In the genomic region with DNA sequence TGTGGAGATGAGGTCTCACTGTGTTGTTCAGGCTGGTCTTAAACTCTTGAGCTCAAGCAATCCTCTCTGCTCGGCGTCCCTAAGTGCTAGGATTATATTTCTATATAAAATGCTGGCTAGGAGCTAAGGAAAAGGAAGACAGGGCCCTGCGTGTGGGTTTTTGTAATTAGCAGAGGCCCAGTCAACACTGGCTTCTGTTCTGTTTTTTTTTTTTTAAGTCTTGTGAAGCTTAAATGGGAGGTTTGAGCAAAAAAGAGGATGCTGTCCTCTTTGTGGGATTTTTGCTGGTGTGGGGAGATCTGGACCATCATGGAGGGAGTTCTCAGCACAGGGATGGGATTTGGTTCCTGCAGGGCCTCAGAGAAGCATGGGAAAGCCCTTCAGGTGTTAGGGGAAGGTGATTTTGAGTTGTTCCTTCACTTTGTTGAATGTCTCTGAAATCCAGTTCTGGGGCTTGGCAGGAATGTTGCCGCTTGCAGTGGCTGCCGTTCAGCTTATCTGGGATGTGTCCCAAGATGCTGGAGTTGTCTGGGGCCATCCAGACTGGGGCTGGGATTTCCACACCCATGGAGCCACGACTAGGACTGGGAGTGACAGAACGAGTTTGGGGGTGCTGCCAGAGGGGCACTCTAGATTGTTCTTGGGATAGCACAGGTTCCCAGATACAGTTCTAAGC, we compare ENCODE assay signal across 19 cellular contexts. TPM values are rescaled to one million over a fixed set of nuclear protein-coding genes. Genes with fewer than 3 reads are reported as not detected.
A peak's percentile ranks its signal among the peaks of the same experiment; 100 is the strongest.
DNase-seq lines count a peak whose midpoint lies in the region; ATAC-seq, FAIRE-seq and TF ChIP-seq lines count a peak whose summit lies in the region.
"Had no signal": no experiment of that assay in that cellular context is flagged by ENCODE, and none has a peak within 500 bp of the region (broad histone marks: within the 10 kb centered on the region; RNA-seq: fewer than 3 reads in every experiment).

No MANE protein-coding gene starts in this region.

- in situ Hi-C loops in GM12878 (cut with MboI), result no loop called here

- no peak overlapping the region for H3K4me3 Mint-ChIP-seq in activated CD4-positive, alpha-beta T cell treated with anti-CD3 and anti-CD28 coated beads, Interleukin-2, amount 10 ng/mL, durations not matched to agents 24 days and 14 days
- H3K4me3 Mint-ChIP-seq in HFFc6, result no peak overlapping the region; the same call in 1 of the 2 replicates
- no peak overlapping the region for H3K4me3 Mint-ChIP-seq in progenitor cell of endocrine pancreas (ENCODE audit: low read depth)

- RAD21 ChIA-PET in GM12878 (lab: Charles Lee; ENCODE audit: unreplicated experiment), result no interaction called here

- WGBS in GM12878 (ENCODE audit: insufficient coverage, insufficient replicate concordance, low lambda C conversion rate, missing lambda C conversion rate), result 63% methylated on average over 7 of the region's 7 CpGs

- intact Hi-C loops in activated CD4-positive, alpha-beta T cell treated with anti-CD3 and anti-CD28 coated beads, Interleukin-2, amount 10 ng/mL, durations not matched to agents 24 days and 14 days (cut with micrococcal nuclease), result no loop called here
- intact Hi-C loops in GM12878 (cut with micrococcal nuclease; ENCODE audit: unreplicated experiment), result no loop called here

- no peak for TF ChIP-seq CTCF in HFFc6 (IDR thresholded peaks at IDR 0.05)
- TF ChIP-seq CTCF in GM12878 (IDR thresholded peaks at IDR 0.05 in 2 of 3, conservative IDR thresholded peaks at IDR 0.05 in 1 of 3; ENCODE audit: control insufficient read depth in 2 of 3, extremely low read depth in 1 of 3, insufficient read depth in 1 of 3, low read depth in 3 of 3, low read length in 3 of 3), result no peak
- no peak for TF ChIP-seq CTCF in progenitor cell of endocrine pancreas (IDR thresholded peaks at IDR 0.05; ENCODE audit: unreplicated experiment)
- TF ChIP-seq CTCF in MM.1S (IDR thresholded peaks at IDR 0.05; ENCODE audit: low read length), result no peak

- no peaks in the 10 kb centered on the region for H3K9me2 ChIP-seq in MM.1S (replicated peaks; ENCODE audit: insufficient read depth, low read length)

- H3K4me1 Mint-ChIP-seq in activated CD4-positive, alpha-beta T cell treated with anti-CD3 and anti-CD28 coated beads, Interleukin-2, amount 10 ng/mL, durations not matched to agents 24 days and 14 days, result peaks cover 56% of the 10 kb centered on the region
- H3K4me1 Mint-ChIP-seq in HFFc6 (ENCODE audit: low read depth) (peaks cover 40% of the 10 kb centered on the region), progenitor cell of endocrine pancreas (ENCODE audit: low read depth) (peaks cover 2% of the 10 kb centered on the region)

- TF ChIP-seq POLR2A in GM12878 (IDR thresholded peaks at IDR 0.05; ENCODE audit: low read depth, low read length), result peak; percentile 61

- H4K20me1 ChIP-seq in GM12878 (ENCODE audit: control insufficient read depth, insufficient read depth), result no peaks in the 10 kb centered on the region
- H4K20me1 ChIP-seq in MM.1S (ENCODE audit: insufficient read depth, low read length), result no peaks in the 10 kb centered on the region

- H3K9me3 ChIP-seq in GM12878 (replicated peaks; ENCODE audit: control insufficient read depth, insufficient read depth, low read length), result no peaks in the 10 kb centered on the region
- no peaks in the 10 kb centered on the region for H3K9me3 ChIP-seq in MM.1S (replicated peaks; ENCODE audit: insufficient read depth, low read length)
- H3K9me3 ChIP-seq: gastrocnemius medialis, ovary, tibial artery had no signal

- no peak for TF ChIP-seq RAD21 in GM12878 (IDR thresholded peaks at IDR 0.05; ENCODE audit: insufficient read depth, low read depth, low read length)

- no peak overlapping the region for H3K27ac ChIP-seq in GM12878 (ENCODE audit: control insufficient read depth, insufficient read depth)
- H3K27ac ChIP-seq in MM.1S (ENCODE audit: low read length), result no peak overlapping the region
- H3K27ac ChIP-seq: gastrocnemius medialis, KMS-11, ovary, tibial artery had no signal

- H3F3A ChIP-seq in MM.1S (ENCODE audit: insufficient read depth, low read length), result peaks cover 15% of the 10 kb centered on the region; the same call in 1 of the 2 replicates

- POLR2A ChIA-PET in GM12878 (lab: Charles Lee), result interaction anchor here (0.6 to 1.9 kb wide), 4 partner anchors 10 to 140 kb away, joined by 3 to 10 read pairs (median 4); no protein-coding TSS in a partner anchor

- SMC1A ChIA-PET in GM12878 (lab: Charles Lee; ENCODE audit: uncharacterized antibody, unreplicated experiment), result interaction anchor here (0.6 to 1.1 kb wide), 6 partner anchors 9 to 135 kb away, joined by 3 to 4 read pairs (median 3); a partner anchor contains a TSS

- H3K36me3 ChIP-seq in GM12878 (ENCODE audit: control insufficient read depth in 2 of 2, insufficient read depth in 2 of 2, low read length in 1 of 2), result peaks cover 10 to 23% of the 10 kb centered on the region in 2 experiments
- 0 out of 2 replicates have a peak, but pooled peaks cover under 1% of the 10 kb centered on the region for H3K36me3 ChIP-seq in MM.1S (replicated peaks; ENCODE audit: insufficient read depth, low read length)
- H3K36me3 ChIP-seq: ovary had no signal

- no peak overlapping the region for H2AFZ ChIP-seq in GM12878 (ENCODE audit: control insufficient read depth, low read depth, low read length)
- no peak overlapping the region for H2AFZ ChIP-seq in MM.1S (ENCODE audit: low read length)

- H3K4me1 ChIP-seq in GM12878 (ENCODE audit: control insufficient read depth, insufficient read depth, low read length), result peaks cover 16% of the 10 kb centered on the region
- peaks cover 10% of the 10 kb centered on the region for H3K4me1 ChIP-seq in MM.1S (ENCODE audit: low read length)

- DNase-seq in activated CD4-positive, alpha-beta T cell treated with anti-CD3 and anti-CD28 coated beads, Interleukin-2, amount 10 ng/mL, durations not matched to agents 24 days and 14 days, result no peak
- DNase-seq in activated CD4-positive, alpha-beta T cell treated with anti-CD3 and anti-CD28 coated beads for 1 hour, result no peak
- DNase-seq in HFFc6 (no peak), GM12878 (ENCODE audit: low read depth, low spot score) (no peak), progenitor cell of endocrine pancreas (ENCODE audit: low spot score, unreplicated experiment) (no peak), mucosa of gallbladder (ENCODE audit: low spot score) (no peak), MM.1S (no peak), NCI-H2029 (lab: John Stamatoyannopoulos, UW) (no peak)
- DNase-seq: gastrocnemius medialis, GOT3, mesendoderm, NCI-H1930, NCI-H69, ovary, Right ventricle myocardium superior, tibial artery had no signal

- FAIRE-seq in GM12878 (lab: Jason Lieb, UNC), result no peak
- FAIRE-seq: bronchial epithelial cell, endometrium had no signal

- H3K27ac Mint-ChIP-seq in activated CD4-positive, alpha-beta T cell treated with anti-CD3 and anti-CD28 coated beads, Interleukin-2, amount 10 ng/mL, durations not matched to agents 24 days and 14 days, result peak overlapping the region; percentile 10
- peak overlapping the region; percentile 52 for H3K27ac Mint-ChIP-seq in HFFc6
- H3K27ac Mint-ChIP-seq in progenitor cell of endocrine pancreas, result peak overlapping the region; percentile 67

- no peak overlapping the region for H3K4me2 ChIP-seq in GM12878 (ENCODE audit: control insufficient read depth, insufficient read depth)
- H3K4me2 ChIP-seq in MM.1S (ENCODE audit: low read depth, low read length), result no peak overlapping the region
- H3K4me2 ChIP-seq: KMS-11 had no signal

- peaks cover 3% of the 10 kb centered on the region; the same call in 1 of the 2 replicates for H3K79me2 ChIP-seq in GM12878 (ENCODE audit: control insufficient read depth, insufficient read depth, low read length)
- no peaks in the 10 kb centered on the region for H3K79me2 ChIP-seq in MM.1S (ENCODE audit: low read length)

- no peaks in the 10 kb centered on the region for H3K27me3 ChIP-seq in GM12878 (replicated peaks in 1 of 2; ENCODE audit: control insufficient read depth in 2 of 2, insufficient read depth in 2 of 2, low read length in 1 of 2)
- H3K27me3 ChIP-seq in MM.1S (replicated peaks; ENCODE audit: insufficient read depth, low read length), result no peaks in the 10 kb centered on the region
- H3K27me3 ChIP-seq: gastrocnemius medialis, ovary, tibial artery had no signal

- no peak overlapping the region for H3K4me3 ChIP-seq in GM12878
- H3K4me3 ChIP-seq in MM.1S (ENCODE audit: low read length), result no peak overlapping the region
- H3K4me3 ChIP-seq: gastrocnemius medialis, ovary, tibial artery had no signal

- H3K9ac ChIP-seq in GM12878 (ENCODE audit: control insufficient read depth, insufficient read depth, low read length) (no peak overlapping the region), MM.1S (ENCODE audit: low read length) (no peak overlapping the region)
- H3K9ac ChIP-seq: KMS-11 had no signal

- H3K9me3 Mint-ChIP-seq in activated CD4-positive, alpha-beta T cell treated with anti-CD3 and anti-CD28 coated beads, Interleukin-2, amount 10 ng/mL, durations not matched to agents 24 days and 14 days, result no peaks in the 10 kb centered on the region
- no peaks in the 10 kb centered on the region for H3K9me3 Mint-ChIP-seq in HFFc6
- no peaks in the 10 kb centered on the region for H3K9me3 Mint-ChIP-seq in progenitor cell of endocrine pancreas (ENCODE audit: low read depth)

- no TSS peak for BruUV-seq in GM12878 (replicated peaks; lab: Mats Ljungman, UMichigan)

- no peak for TF ChIP-seq EP300 in GM12878 (IDR thresholded peaks at IDR 0.05; ENCODE audit: borderline replicate concordance in 1 of 2, control insufficient read depth in 1 of 2, low read depth in 2 of 2, low read length in 2 of 2)

- no peaks in the 10 kb centered on the region for H3K27me3 Mint-ChIP-seq in activated CD4-positive, alpha-beta T cell treated with anti-CD3 and anti-CD28 coated beads, Interleukin-2, amount 10 ng/mL, durations not matched to agents 24 days and 14 days
- peaks cover 9% of the 10 kb centered on the region for H3K27me3 Mint-ChIP-seq in HFFc6 (ENCODE audit: insufficient read depth)
- peaks cover 14% of the 10 kb centered on the region for H3K27me3 Mint-ChIP-seq in progenitor cell of endocrine pancreas

- H3K36me3 Mint-ChIP-seq in activated CD4-positive, alpha-beta T cell treated with anti-CD3 and anti-CD28 coated beads, Interleukin-2, amount 10 ng/mL, durations not matched to agents 24 days and 14 days (ENCODE audit: low read depth), result peaks cover 40% of the 10 kb centered on the region
- H3K36me3 Mint-ChIP-seq in HFFc6 (ENCODE audit: low read depth) (peaks cover 30% of the 10 kb centered on the region), progenitor cell of endocrine pancreas (ENCODE audit: insufficient read depth) (peaks cover 19% of the 10 kb centered on the region)

- no peak for ATAC-seq in GM12878
- ATAC-seq: gastrocnemius medialis had no signal

- CTCF ChIA-PET in GM12878 (lab: Yijun Ruan, JAX), result interaction anchor here (0.7 to 1.7 kb wide), 7 partner anchors 10 to 257 kb away, joined by 3 to 5 read pairs (median 3); no protein-coding TSS in a partner anchor

RNA-seq across cellular contexts. Expression of a gene that starts 4.2 kb away (rescaled TPM):
- total RNA-seq in activated CD4-positive, alpha-beta T cell treated with anti-CD3 and anti-CD28 coated beads, Interleukin-2, amount 10 ng/mL, durations not matched to agents 24 days and 14 days, result 15.6 and 17.1 TPM in 2 replicates
- total RNA-seq in HFFc6 (2021; fragmentation: NEBNext Ultra II Directional; extraction: Animal tissue kit (Norgen Biotek cat#: 25700)), result 10 to 100 TPM; 13.0 to 23.1 (median 22.5) TPM
- 3.2 and 5.1 TPM in 2 replicates for total RNA-seq in GM12878 (2013; cell fraction: nucleolus; rRNA removed)
- total RNA-seq in GM12878 (2014; rRNA removed) (65.7 and 81.4 TPM in 2 replicates), GM12878 (2014; rRNA removed; fragmentation: Illumina TruSeq; extraction: Trizol) (32.0 and 32.2 TPM in 2 replicates), GM12878 (2021) (59.5 and 65.7 TPM in 2 replicates), progenitor cell of endocrine pancreas (4.6 and 5.4 TPM in 2 replicates), mucosa of gallbladder (25.1 TPM)
- polyA plus RNA-seq in GM12878 (2011; ENCODE audit: low read depth), result 10.6 TPM
- polyA plus RNA-seq in GM12878 (2011; rRNA removed) (11.9 and 26.9 TPM in 2 replicates), GM12878 (2014; fragmentation: Illumina TruSeq; extraction: Trizol) (2.0 and 18.3 TPM in 2 replicates), GM12878 (2014; fragmentation: Nextera tagmentation; extraction: Ambion mirVana) (10 to 100 TPM in 1 of 2 experiments, 1 to 10 TPM in 1; 5.1 to 14.9 TPM), GM12878 (2014; rRNA removed) (94.1 and 106 TPM in 2 replicates), GM12878 (2016; fragmentation: Nextera tagmentation; extraction: Ambion mirVana) (10 to 100 TPM; 61.5 to 70.9 TPM)
- 41.7 and 76.2 TPM in 2 replicates for polyA plus RNA-seq in GM12878 (2011; cell fraction: cytosol; rRNA removed)
- polyA plus RNA-seq in GM12878 (2011; cell fraction: nucleus; rRNA removed), result 43.4 and 46.9 TPM in 2 replicates
- 34.9 and 40.3 TPM in 2 replicates for polyA plus RNA-seq in GM12878 (2012)
- 8.2 and 21.7 TPM in 2 replicates for polyA minus RNA-seq in GM12878 (2011; rRNA and poly(A)+ RNA removed)
- 13.0 and 15.6 TPM in 2 replicates for polyA minus RNA-seq in GM12878 (2011; cell fraction: cytosol; rRNA and poly(A)+ RNA removed)
- polyA minus RNA-seq in GM12878 (2011; cell fraction: nucleus; rRNA and poly(A)+ RNA removed), result 5.7 and 7.5 TPM in 2 replicates

RNA-seq across cellular contexts. Expression of a gene that starts 15.6 kb away (rescaled TPM):
- total RNA-seq in activated CD4-positive, alpha-beta T cell treated with anti-CD3 and anti-CD28 coated beads, Interleukin-2, amount 10 ng/mL, durations not matched to agents 24 days and 14 days, result 0.05 and 0.09 TPM in 2 replicates
- total RNA-seq in HFFc6 (2021; fragmentation: NEBNext Ultra II Directional; extraction: Animal tissue kit (Norgen Biotek cat#: 25700)), result under 1 TPM in 1 of 6 experiments, not detected in 5; 0.05 TPM
- total RNA-seq in GM12878 (2013; cell fraction: nucleolus; rRNA removed), result 0.08 TPM in 1 of 2 replicates, not detected in the other
- total RNA-seq in GM12878 (2014; rRNA removed), result 0.33 and 0.56 TPM in 2 replicates
- 0.13 and 0.14 TPM in 2 replicates for total RNA-seq in GM12878 (2014; rRNA removed; fragmentation: Illumina TruSeq; extraction: Trizol)
- total RNA-seq in GM12878 (2021), result 1.0 and 1.2 TPM in 2 replicates
- not detected for polyA plus RNA-seq in GM12878 (2011; ENCODE audit: low read depth)
- not detected in 2 replicates for polyA plus RNA-seq in GM12878 (2011; rRNA removed)
- polyA plus RNA-seq in GM12878 (2011; cell fraction: cytosol; rRNA removed), result 0.01 and 0.02 TPM in 2 replicates
- polyA plus RNA-seq in GM12878 (2011; cell fraction: nucleus; rRNA removed), result 0.01 TPM in 1 of 2 replicates, not detected in the other
- polyA plus RNA-seq in GM12878 (2012), result 0.08 and 0.15 TPM in 2 replicates
- 0.10 TPM in 1 of 2 replicates, not detected in the other for polyA plus RNA-seq in GM12878 (2014; fragmentation: Illumina TruSeq; extraction: Trizol)
- polyA plus RNA-seq in GM12878 (2014; fragmentation: Nextera tagmentation; extraction: Ambion mirVana), result under 1 TPM; 0.03 to 0.26 TPM
- polyA plus RNA-seq in GM12878 (2014; rRNA removed), result 0.29 and 0.36 TPM in 2 replicates
- under 1 TPM; 0.19 to 0.23 TPM for polyA plus RNA-seq in GM12878 (2016; fragmentation: Nextera tagmentation; extraction: Ambion mirVana)
- polyA minus RNA-seq in GM12878 (2011; rRNA and poly(A)+ RNA removed), result not detected in 2 replicates
- not detected in 2 replicates for polyA minus RNA-seq in GM12878 (2011; cell fraction: cytosol; rRNA and poly(A)+ RNA removed)
- not detected in 2 replicates for polyA minus RNA-seq in GM12878 (2011; cell fraction: nucleus; rRNA and poly(A)+ RNA removed)
- 0.14 TPM in 1 of 2 replicates, not detected in the other for total RNA-seq in progenitor cell of endocrine pancreas
- total RNA-seq in mucosa of gallbladder, result 0.06 TPM
- total RNA-seq: bronchial epithelial cell had no signal

RNA-seq across cellular contexts. Expression of a gene that starts 18.4 kb away (rescaled TPM):
- total RNA-seq in activated CD4-positive, alpha-beta T cell treated with anti-CD3 and anti-CD28 coated beads, Interleukin-2, amount 10 ng/mL, durations not matched to agents 24 days and 14 days, result 936 and 955 TPM in 2 replicates
- total RNA-seq in HFFc6 (2021; fragmentation: NEBNext Ultra II Directional; extraction: Animal tissue kit (Norgen Biotek cat#: 25700)), result 100 to 1,000 TPM; 275 to 504 (median 422) TPM
- total RNA-seq in GM12878 (2013; cell fraction: nucleolus; rRNA removed), result 304 and 315 TPM in 2 replicates
- 40.1 and 47.3 TPM in 2 replicates for total RNA-seq in GM12878 (2014; rRNA removed)
- 69.6 and 69.8 TPM in 2 replicates for total RNA-seq in GM12878 (2014; rRNA removed; fragmentation: Illumina TruSeq; extraction: Trizol)
- 509 and 521 TPM in 2 replicates for total RNA-seq in GM12878 (2021)
- polyA plus RNA-seq in GM12878 (2011; ENCODE audit: low read depth), result 475 TPM
- 243 and 327 TPM in 2 replicates for polyA plus RNA-seq in GM12878 (2011; rRNA removed)
- polyA plus RNA-seq in GM12878 (2011; cell fraction: cytosol; rRNA removed), result 186 and 237 TPM in 2 replicates
- 505 and 935 TPM in 2 replicates for polyA plus RNA-seq in GM12878 (2011; cell fraction: nucleus; rRNA removed)
- 371 and 917 TPM in 2 replicates for polyA plus RNA-seq in GM12878 (2012)
- 366 and 389 TPM in 2 replicates for polyA plus RNA-seq in GM12878 (2014; fragmentation: Illumina TruSeq; extraction: Trizol)
- polyA plus RNA-seq in GM12878 (2014; fragmentation: Nextera tagmentation; extraction: Ambion mirVana), result 100 to 1,000 TPM in 1 of 2 experiments, 10 to 100 TPM in 1; 46.8 to 131 TPM
- polyA plus RNA-seq in GM12878 (2014; rRNA removed), result 480 and 547 TPM in 2 replicates
- polyA plus RNA-seq in GM12878 (2016; fragmentation: Nextera tagmentation; extraction: Ambion mirVana), result 100 to 1,000 TPM; 366 to 437 TPM
- polyA minus RNA-seq in GM12878 (2011; rRNA and poly(A)+ RNA removed), result 116 and 126 TPM in 2 replicates
- polyA minus RNA-seq in GM12878 (2011; cell fraction: cytosol; rRNA and poly(A)+ RNA removed), result 108 and 169 TPM in 2 replicates
- polyA minus RNA-seq in GM12878 (2011; cell fraction: nucleus; rRNA and poly(A)+ RNA removed), result 148 and 252 TPM in 2 replicates
- total RNA-seq in progenitor cell of endocrine pancreas, result 739 TPM in 2 replicates
- 208 TPM for total RNA-seq in mucosa of gallbladder

RNA-seq across cellular contexts. Expression of a gene that starts 18.6 kb away (rescaled TPM):
- not detected in 2 replicates for total RNA-seq in activated CD4-positive, alpha-beta T cell treated with anti-CD3 and anti-CD28 coated beads, Interleukin-2, amount 10 ng/mL, durations not matched to agents 24 days and 14 days
- not detected for total RNA-seq in HFFc6 (2021; fragmentation: NEBNext Ultra II Directional; extraction: Animal tissue kit (Norgen Biotek cat#: 25700))
- not detected in 2 replicates for total RNA-seq in GM12878 (2013; cell fraction: nucleolus; rRNA removed)
- total RNA-seq in GM12878 (2014; rRNA removed) (not detected in 2 replicates), GM12878 (2014; rRNA removed; fragmentation: Illumina TruSeq; extraction: Trizol) (not detected in 2 replicates), GM12878 (2021) (not detected in 2 replicates), progenitor cell of endocrine pancreas (not detected in 2 replicates), mucosa of gallbladder (not detected)
- polyA plus RNA-seq in GM12878 (2011; ENCODE audit: low read depth), result not detected
- polyA plus RNA-seq in GM12878 (2011; rRNA removed) (not detected in 2 replicates), GM12878 (2014; fragmentation: Illumina TruSeq; extraction: Trizol) (not detected in 2 replicates), GM12878 (2014; fragmentation: Nextera tagmentation; extraction: Ambion mirVana) (not detected), GM12878 (2014; rRNA removed) (not detected in 2 replicates), GM12878 (2016; fragmentation: Nextera tagmentation; extraction: Ambion mirVana) (not detected)
- not detected in 2 replicates for polyA plus RNA-seq in GM12878 (2011; cell fraction: cytosol; rRNA removed)
- not detected in 2 replicates for polyA plus RNA-seq in GM12878 (2011; cell fraction: nucleus; rRNA removed)
- not detected in 2 replicates for polyA plus RNA-seq in GM12878 (2012)
- not detected in 2 replicates for polyA minus RNA-seq in GM12878 (2011; rRNA and poly(A)+ RNA removed)
- not detected in 2 replicates for polyA minus RNA-seq in GM12878 (2011; cell fraction: cytosol; rRNA and poly(A)+ RNA removed)
- not detected in 2 replicates for polyA minus RNA-seq in GM12878 (2011; cell fraction: nucleus; rRNA and poly(A)+ RNA removed)
- total RNA-seq: bronchial epithelial cell, gastrocnemius medialis, ovary, Right ventricle myocardium superior had no signal
- polyA plus RNA-seq: ovary had no signal

RNA-seq across cellular contexts. Expression of a gene that starts 48.5 kb away (rescaled TPM):
- 0.33 and 0.59 TPM in 2 replicates for total RNA-seq in activated CD4-positive, alpha-beta T cell treated with anti-CD3 and anti-CD28 coated beads, Interleukin-2, amount 10 ng/mL, durations not matched to agents 24 days and 14 days
- total RNA-seq in HFFc6 (2021; fragmentation: NEBNext Ultra II Directional; extraction: Animal tissue kit (Norgen Biotek cat#: 25700)), result under 1 TPM in 4 of 6 experiments, not detected in 2; 0.38 to 0.60 (median 0.47) TPM
- not detected in 2 replicates for total RNA-seq in GM12878 (2013; cell fraction: nucleolus; rRNA removed)
- 0.11 and 0.44 TPM in 2 replicates for total RNA-seq in GM12878 (2014; rRNA removed)
- 0.13 TPM in 1 of 2 replicates, not detected in the other for total RNA-seq in GM12878 (2014; rRNA removed; fragmentation: Illumina TruSeq; extraction: Trizol)
- total RNA-seq in GM12878 (2021), result 0.46 TPM in 1 of 2 replicates, not detected in the other
- not detected for polyA plus RNA-seq in GM12878 (2011; ENCODE audit: low read depth)
- 0.11 and 0.17 TPM in 2 replicates for polyA plus RNA-seq in GM12878 (2011; rRNA removed)
- 0.24 and 0.25 TPM in 2 replicates for polyA plus RNA-seq in GM12878 (2011; cell fraction: cytosol; rRNA removed)
- 0.15 and 0.72 TPM in 2 replicates for polyA plus RNA-seq in GM12878 (2011; cell fraction: nucleus; rRNA removed)
- 0.20 and 0.21 TPM in 2 replicates for polyA plus RNA-seq in GM12878 (2012)
- polyA plus RNA-seq in GM12878 (2014; fragmentation: Illumina TruSeq; extraction: Trizol), result not detected in 2 replicates
- not detected for polyA plus RNA-seq in GM12878 (2014; fragmentation: Nextera tagmentation; extraction: Ambion mirVana)
- polyA plus RNA-seq in GM12878 (2014; rRNA removed), result 0.20 and 0.47 TPM in 2 replicates
- 1 to 10 TPM in 1 of 2 experiments, under 1 TPM in 1; 0.17 to 1.1 TPM for polyA plus RNA-seq in GM12878 (2016; fragmentation: Nextera tagmentation; extraction: Ambion mirVana)
- 0.52 TPM in 1 of 2 replicates, not detected in the other for polyA minus RNA-seq in GM12878 (2011; rRNA and poly(A)+ RNA removed)
- 2.0 TPM in 1 of 2 replicates, not detected in the other for polyA minus RNA-seq in GM12878 (2011; cell fraction: cytosol; rRNA and poly(A)+ RNA removed)
- 1.2 TPM in 1 of 2 replicates, not detected in the other for polyA minus RNA-seq in GM12878 (2011; cell fraction: nucleus; rRNA and poly(A)+ RNA removed)
- total RNA-seq in progenitor cell of endocrine pancreas, result 0.65 and 0.69 TPM in 2 replicates
- total RNA-seq in mucosa of gallbladder, result 5.7 TPM

Comparison
In these comparisons a context has a peak if more than half of its experiments do, and no peak if none do; other contexts are left out.
1. H3K27ac Mint-ChIP-seq: peak in every context shown above with its lines; median percentile 67 in progenitor cell of endocrine pancreas; 52 in HFFc6; 10 in activated CD4-positive, alpha-beta T cell treated with anti-CD3 and anti-CD28 coated beads, Interleukin-2, amount 10 ng/mL, durations not matched to agents 24 days and 14 days.